ENCODE assay signal across 9 cellular contexts in genomic region chr5:125011014-125011413, GRCh38.
A peak's percentile ranks its signal among the peaks of the same experiment; 100 is the strongest.
DNase-seq lines count a peak whose midpoint lies in the region; ATAC-seq and TF ChIP-seq lines count a peak whose summit lies in the region.
"Had no signal": no experiment of that assay in that cellular context is flagged by ENCODE, and none has a peak within 500 bp of the region (broad histone marks: within the 10 kb centered on the region; RNA-seq: fewer than 3 reads in every experiment).

No MANE protein-coding gene starts in this region.

- POLR2A ChIA-PET in HEK293 (lab: Yijun Ruan, JAX): no interaction called here

- H3K4me3 Mint-ChIP-seq in activated T-helper 2 cell treated with anti-CD3 and anti-CD28 coated beads, Interferon-gamma antibody, Interleukin-2, Interleukin-4, amounts not matched to agents 10 μg/mL and 5 μg/mL and 100 μg/mL, durations not matched to agents 14 hours and 24 hours and 36 hours (ENCODE audit: low read depth): no peak overlapping the region

- H3K27me3 ChIP-seq in osteoblast (ENCODE audit: insufficient read depth, low read length): no peaks in the 10 kb centered on the region

- H3K79me2 ChIP-seq in osteoblast (ENCODE audit: insufficient read depth, low read length): no peaks in the 10 kb centered on the region

- CTCF ChIA-PET in HEK293 (lab: Yijun Ruan, JAX): no interaction called here

- H3K27ac ChIP-seq in HEK293 (ENCODE audit: extremely low read depth, low read depth, low read length) (no peak overlapping the region; the same call in 1 of the 2 replicates), osteoblast (ENCODE audit: low read depth, low read length) (no peak overlapping the region)

- intact Hi-C loops in activated T-helper 2 cell treated with anti-CD3 and anti-CD28 coated beads, Interferon-gamma antibody, Interleukin-2, Interleukin-4, amounts not matched to agents 10 μg/mL and 5 μg/mL and 100 μg/mL, durations not matched to agents 14 hours and 24 hours and 36 hours (cut with micrococcal nuclease): no loop called here

- H3K4me3 ChIP-seq in HEK293 (ENCODE audit: low read depth, low read length) (no peak overlapping the region), osteoblast (ENCODE audit: insufficient read depth, low read length) (no peak overlapping the region)

- ATAC-seq in GM18861 (IDR thresholded peaks at IDR 0.05; ENCODE audit: unreplicated experiment): peak; percentile 51
- ATAC-seq in HG03520 (IDR thresholded peaks at IDR 0.05; ENCODE audit: unreplicated experiment): peak; percentile 57

- H3K9me3 ChIP-seq in HEK293 (ENCODE audit: control insufficient read depth, insufficient read depth, low read depth, low read length) (no peaks in the 10 kb centered on the region), osteoblast (ENCODE audit: low read depth, low read length) (no peaks in the 10 kb centered on the region)

- no peaks in the 10 kb centered on the region for H3K27me3 Mint-ChIP-seq in activated T-helper 2 cell treated with anti-CD3 and anti-CD28 coated beads, Interferon-gamma antibody, Interleukin-2, Interleukin-4, amounts not matched to agents 10 μg/mL and 5 μg/mL and 100 μg/mL, durations not matched to agents 14 hours and 24 hours and 36 hours (ENCODE audit: low read depth)

- TF ChIP-seq CTCF in HEK293 (tag by site-specific recombination; IDR thresholded peaks at IDR 0.05): no peak
- TF ChIP-seq CTCF in osteoblast (IDR thresholded peaks at IDR 0.05; ENCODE audit: extremely low read depth, low read depth, low read length): no peak

- H3K4me2 ChIP-seq in osteoblast (ENCODE audit: insufficient read depth, low read length): no peak overlapping the region

- H3K4me1 ChIP-seq in HEK293 (ENCODE audit: control insufficient read depth, insufficient read depth, low read length): peaks cover 15% of the 10 kb centered on the region
- H3K4me1 ChIP-seq in osteoblast (ENCODE audit: insufficient read depth, low read length): no peaks in the 10 kb centered on the region

- DNase-seq in osteoblast (ENCODE audit: insufficient read length, low spot score, missing footprints) (no peak), NCI-H226 (no peak), OCI-M1 (lab: John Stamatoyannopoulos, UW) (no peak)
- DNase-seq in activated CD8-positive, alpha-beta memory T cell treated with anti-CD3 and anti-CD28 coated beads, Interleukin-2, amount 50 U/mL, for 48 hours: no peak
- no peak for DNase-seq in activated T-helper 2 cell treated with anti-CD3 and anti-CD28 coated beads, Interferon-gamma antibody, Interleukin-2, Interleukin-4, amounts not matched to agents 10 μg/mL and 5 μg/mL and 100 μg/mL, durations not matched to agents 14 hours and 24 hours and 36 hours (ENCODE audit: low spot score)
- DNase-seq: NCI-H1092 treated with DMSO at 0.1 percent for 48 hours had no signal

- H4K20me1 ChIP-seq in osteoblast (ENCODE audit: insufficient read depth, low read length): no peaks in the 10 kb centered on the region

- no peaks in the 10 kb centered on the region for H3K36me3 ChIP-seq in HEK293 (ENCODE audit: control insufficient read depth in 2 of 2, insufficient read depth in 1 of 2, low read length in 2 of 2)
- H3K36me3 ChIP-seq in osteoblast (ENCODE audit: insufficient read depth, low read length): no peaks in the 10 kb centered on the region

- no peaks in the 10 kb centered on the region for H3K9me3 Mint-ChIP-seq in activated T-helper 2 cell treated with anti-CD3 and anti-CD28 coated beads, Interferon-gamma antibody, Interleukin-2, Interleukin-4, amounts not matched to agents 10 μg/mL and 5 μg/mL and 100 μg/mL, durations not matched to agents 14 hours and 24 hours and 36 hours

- H2AFZ ChIP-seq in osteoblast (ENCODE audit: low read length): peak overlapping the region; percentile 68

- no peaks in the 10 kb centered on the region for H3K36me3 Mint-ChIP-seq in activated T-helper 2 cell treated with anti-CD3 and anti-CD28 coated beads, Interferon-gamma antibody, Interleukin-2, Interleukin-4, amounts not matched to agents 10 μg/mL and 5 μg/mL and 100 μg/mL, durations not matched to agents 14 hours and 24 hours and 36 hours (ENCODE audit: low read depth)

- H3K4me1 Mint-ChIP-seq in activated T-helper 2 cell treated with anti-CD3 and anti-CD28 coated beads, Interferon-gamma antibody, Interleukin-2, Interleukin-4, amounts not matched to agents 10 μg/mL and 5 μg/mL and 100 μg/mL, durations not matched to agents 14 hours and 24 hours and 36 hours (ENCODE audit: low read depth): no peaks in the 10 kb centered on the region

- no peak overlapping the region for H3K27ac Mint-ChIP-seq in activated T-helper 2 cell treated with anti-CD3 and anti-CD28 coated beads, Interferon-gamma antibody, Interleukin-2, Interleukin-4, amounts not matched to agents 10 μg/mL and 5 μg/mL and 100 μg/mL, durations not matched to agents 14 hours and 24 hours and 36 hours

TF ChIP-seq in HEK293, 187 proteins besides CTCF, POLR2A, EP300 and RAD21:
- TF ChIP-seq ZNF549 (tag by site-specific recombination; IDR thresholded peaks at IDR 0.05) (no peak), PRDM6 (tag by site-specific recombination; IDR thresholded peaks at IDR 0.05) (0 out of 2 replicates have a peak, but pooled peaks have one; percentile 26), OSR2 (tag by site-specific recombination; IDR thresholded peaks at IDR 0.05) (peak; percentile 44; the same call in 1 of the 2 replicates)
